8 cellular contexts compared by ENCODE assay signal in genomic region chr5:177591690-177592009, GRCh38. TPM values are rescaled to one million over a fixed set of nuclear protein-coding genes. Genes with fewer than 3 reads are reported as not detected.
A peak's percentile ranks its signal among the peaks of the same experiment; 100 is the strongest.
DNase-seq lines count a peak whose midpoint lies in the region; ATAC-seq and TF ChIP-seq lines count a peak whose summit lies in the region.

No MANE protein-coding gene starts in this region.

- H3K4me3 ChIP-seq in GM12864 (ENCODE audit: low read depth, low read length) (peak overlapping the region; percentile 97), Panc1 (ENCODE audit: low read depth in 2 of 2, low read length in 2 of 2) (peak overlapping the region; percentile 82 to 91), fibroblast of lung (replicated peaks in 1 of 4; ENCODE audit: control extremely low read depth in 1 of 4, insufficient read depth in 1 of 4, low read depth in 3 of 4, low read length in 4 of 4) (peak overlapping the region; percentile 78 to 97 (median 94)), psoas muscle (peak overlapping the region; percentile 81)

- H3K36me3 ChIP-seq in Panc1 (ENCODE audit: control insufficient read depth, insufficient read depth, low read length) (peaks cover 14% of the 10 kb centered on the region), fibroblast of lung (ENCODE audit: control insufficient read depth, insufficient read depth, low read length) (peaks cover 27% of the 10 kb centered on the region), psoas muscle (ENCODE audit: insufficient read depth in 1 of 2, low read depth in 1 of 2) (peaks cover 15 to 36% of the 10 kb centered on the region in 2 donors)

- no peak for TF ChIP-seq CTCF in GM12864 (IDR thresholded peaks at IDR 0.05; ENCODE audit: low read depth, low read length, missing control alignments)
- no peak for TF ChIP-seq CTCF in Panc1 (IDR thresholded peaks at IDR 0.05)
- TF ChIP-seq CTCF in fibroblast of lung (conservative IDR thresholded peaks at IDR 0.05 in 1 of 2, IDR thresholded peaks at IDR 0.05 in 1 of 2; ENCODE audit: low read depth in 1 of 2, low read length in 2 of 2), result no peak
- no peak for TF ChIP-seq CTCF in psoas muscle (IDR thresholded peaks at IDR 0.05)

- H3K9me3 ChIP-seq in Panc1 (ENCODE audit: control insufficient read depth, insufficient read depth, low read depth, low read length) (no peaks in the 10 kb centered on the region), fibroblast of lung (ENCODE audit: control insufficient read depth, insufficient read depth, low read depth, low read length) (no peaks in the 10 kb centered on the region), psoas muscle (no peaks in the 10 kb centered on the region)

- peak overlapping the region; percentile 1 for H3K9ac ChIP-seq in fibroblast of lung (ENCODE audit: insufficient read depth, low read length)

- WGBS in psoas muscle, 3 donors, result 11 to 13% (median 12%) methylated on average over 8 of the region's 8 CpGs

- no peak for DNase-seq in GM12864 (ENCODE audit: low read depth)
- no peak for DNase-seq in Panc1 (ENCODE audit: low read depth, low spot score)
- DNase-seq in fibroblast of lung (ENCODE audit: low read depth in 2 of 2), result no peak
- no peak for DNase-seq in psoas muscle
- no peak for DNase-seq in stimulated activated CD4-positive, alpha-beta T cell treated with anti-CD3 and anti-CD28 coated beads, Interleukin-2, amount 100 ng/mL, for 48 hours

- no peaks in the 10 kb centered on the region for H4K20me1 ChIP-seq in fibroblast of lung (ENCODE audit: control insufficient read depth, extremely low read depth, insufficient read depth, low read length)

- peak overlapping the region; percentile 80 for H2AFZ ChIP-seq in fibroblast of lung (ENCODE audit: low read length)

- H3K4me1 ChIP-seq in Panc1 (ENCODE audit: control insufficient read depth, insufficient read depth, low read length) (no peaks in the 10 kb centered on the region), fibroblast of lung (ENCODE audit: control insufficient read depth, extremely low read depth, insufficient read depth, low read length) (peaks cover 6% of the 10 kb centered on the region), psoas muscle (peaks cover 10% of the 10 kb centered on the region)

- POLR2A ChIA-PET in Panc1 (lab: Charles Lee), result no interaction called here

- H3K4me2 ChIP-seq in fibroblast of lung (ENCODE audit: extremely low read depth, insufficient read depth, low read length), result peak overlapping the region; percentile 88

- in situ Hi-C loops in Panc1 (cut with HindIII; ENCODE audit: low pct_unique_long_range_greater_than_20kb, low sequenced_read_pairs), result loop anchor here (10.0 kb wide), 1 partner anchor 47 kb away; no protein-coding TSS in a partner anchor

- H3K79me2 ChIP-seq in fibroblast of lung (ENCODE audit: control insufficient read depth, insufficient read depth, low read length), result peaks cover 20% of the 10 kb centered on the region

- intact Hi-C loops in Panc1 (cut with micrococcal nuclease; ENCODE audit: unreplicated experiment) (no loop called here), psoas muscle (cut with DNase I) (loop anchor here in 1 of 2 donors (10.0 kb wide), 1 partner anchor 47 kb away; no protein-coding TSS in a partner anchor)

- CTCF ChIA-PET in Panc1 (lab: Charles Lee), result interaction anchor here (0.6 kb wide), 1 partner anchor 14 kb away, joined by 5 read pairs; no protein-coding TSS in a partner anchor

- peak overlapping the region; percentile 66 for H3K27ac ChIP-seq in Panc1 (ENCODE audit: low read length)
- H3K27ac ChIP-seq in fibroblast of lung (ENCODE audit: insufficient read depth, low read length), result no peak overlapping the region
- peak overlapping the region; percentile 84 for H3K27ac ChIP-seq in psoas muscle

- no TSS peak for BruUV-seq in Panc1 (replicated peaks; lab: Mats Ljungman, UMichigan)

- H3K27me3 ChIP-seq in Panc1 (ENCODE audit: control insufficient read depth, insufficient read depth, low read length) (peaks cover 8% of the 10 kb centered on the region; the same call in 1 of the 2 replicates), fibroblast of lung (ENCODE audit: control insufficient read depth, insufficient read depth, low read length) (peaks cover 12% of the 10 kb centered on the region), psoas muscle (ENCODE audit: insufficient read depth in 3 of 3, low read length in 2 of 3) (peaks cover 0 to 16% (median 3%) of the 10 kb centered on the region in 3 donors)

- ATAC-seq in Panc1, result no peak
- ATAC-seq in psoas muscle, result no peak
- ATAC-seq in HG03039 (IDR thresholded peaks at IDR 0.05; ENCODE audit: unreplicated experiment), result no peak
- ATAC-seq in GM21390 (IDR thresholded peaks at IDR 0.05; ENCODE audit: unreplicated experiment), result no peak
- no peak for ATAC-seq in GM19328 (IDR thresholded peaks at IDR 0.05; ENCODE audit: unreplicated experiment)

RNA-seq across cellular contexts. Expression of gene TMED9, which starts 0.4 kb away (rescaled TPM):
- total RNA-seq in Panc1 (2021; ENCODE audit: unreplicated experiment) (293 TPM), fibroblast of lung (94.8 and 139 TPM in 2 replicates), psoas muscle (10 to 100 TPM; 47.5 to 71.9 (median 56.7) TPM)
- polyA plus RNA-seq in Panc1 (2012; ENCODE audit: insufficient read length), result 393 TPM
- polyA plus RNA-seq in fibroblast of lung (259 and 355 TPM in 2 replicates), psoas muscle (100 to 1,000 TPM in 2 of 3 donors, 10 to 100 TPM in 1; 78.3 to 185 (median 115) TPM)
- polyA plus RNA-seq in fibroblast of lung (2012), result 345 and 434 TPM in 2 replicates
- 259 and 273 TPM in 2 replicates for polyA minus RNA-seq in fibroblast of lung (ENCODE audit: low replicate concordance)

RNA-seq across cellular contexts. Expression of gene B4GALT7, which starts 8.3 kb away (rescaled TPM):
- 38.0 TPM for total RNA-seq in Panc1 (2021; ENCODE audit: unreplicated experiment)
- 48.6 TPM for polyA plus RNA-seq in Panc1 (2012; ENCODE audit: insufficient read length)
- 21.6 and 29.1 TPM in 2 replicates for total RNA-seq in fibroblast of lung
- polyA plus RNA-seq in fibroblast of lung, result 18.2 and 20.8 TPM in 2 replicates
- polyA plus RNA-seq in fibroblast of lung (2012), result 30.8 and 30.9 TPM in 2 replicates
- 28.3 and 30.6 TPM in 2 replicates for polyA minus RNA-seq in fibroblast of lung (ENCODE audit: low replicate concordance)
- total RNA-seq in psoas muscle, result 10 to 100 TPM; 12.7 to 18.5 (median 14.1) TPM
- 10 to 100 TPM; 13.0 to 23.1 (median 15.1) TPM for polyA plus RNA-seq in psoas muscle

RNA-seq across cellular contexts. Expression of gene FAM193B, which starts 37.3 kb away (rescaled TPM):
- total RNA-seq in Panc1 (2021; ENCODE audit: unreplicated experiment) (58.5 TPM), fibroblast of lung (17.5 and 28.4 TPM in 2 replicates), psoas muscle (10 to 100 TPM; 27.2 to 36.7 (median 30.3) TPM)
- polyA plus RNA-seq in Panc1 (2012; ENCODE audit: insufficient read length), result 47.8 TPM
- polyA plus RNA-seq in fibroblast of lung (15.9 and 27.9 TPM in 2 replicates), psoas muscle (10 to 100 TPM; 26.9 to 31.2 (median 27.0) TPM)
- polyA plus RNA-seq in fibroblast of lung (2012), result 16.0 and 31.0 TPM in 2 replicates
- polyA minus RNA-seq in fibroblast of lung (ENCODE audit: low replicate concordance), result 29.0 and 78.7 TPM in 2 replicates
